22 cellular contexts compared by ENCODE assay signal in genomic region chr2:67374481-67374880, GRCh38. TPM values are rescaled to one million over a fixed set of nuclear protein-coding genes. Genes with fewer than 3 reads are reported as not detected.
A peak's percentile ranks its signal among the peaks of the same experiment; 100 is the strongest.
DNase-seq lines count a peak whose midpoint lies in the region; ATAC-seq, FAIRE-seq and TF ChIP-seq lines count a peak whose summit lies in the region.
"Had no signal": no experiment of that assay in that cellular context is flagged by ENCODE, and none has a peak within 500 bp of the region (broad histone marks: within the 10 kb centered on the region; RNA-seq: fewer than 3 reads in every experiment).

No MANE protein-coding gene starts in this region.

- H2AFZ ChIP-seq in ACC112 (ENCODE audit: low read length, unreplicated experiment) = peak overlapping the region; percentile 16

- no peak for DNase-seq in HTR-8/SVneo (ENCODE audit: insufficient read length, low spot score)
- DNase-seq in coronary artery (ENCODE audit: low spot score) = no peak
- DNase-seq in NCI-H2107 treated with DMSO at 0.1 percent for 48 hours (lab: John Stamatoyannopoulos, UW; ENCODE audit: unreplicated experiment) = no peak
- no peak for DNase-seq in NK-92 (lab: John Stamatoyannopoulos, UW; ENCODE audit: unreplicated experiment)
- DNase-seq in A673 (ENCODE audit: low spot score) = no peak
- DNase-seq: activated CD8-positive, alpha-beta T cell treated with anti-CD3 and anti-CD28 coated beads for 36 hours; DMS79 treated with DMSO at 0.1 percent for 48 hours; GOT3; heart left ventricle; islet precursor cell; mesendoderm; NCI-H2029; retina; stimulated activated naive CD8-positive, alpha-beta T cell treated with anti-CD3 and anti-CD28 coated beads, Interleukin-15, Interleukin-2, amounts not matched to agents 100 U/mL and 50 U/mL, for 24 hours had no signal

- no peak overlapping the region for H3K27ac ChIP-seq in ACC112 (ENCODE audit: low read depth, low read length)
- H3K27ac ChIP-seq in coronary artery = no peak overlapping the region
- H3K27ac ChIP-seq in muscle layer of duodenum (ENCODE audit: low read length) = no peak overlapping the region
- H3K27ac ChIP-seq in A673 (ENCODE audit: low read depth, low read length, poor library complexity, severe bottlenecking) = no peak overlapping the region
- H3K27ac ChIP-seq: cardiac muscle cell, esophagus muscularis mucosa, heart left ventricle had no signal

- H3K27me3 ChIP-seq in ACC112 (ENCODE audit: insufficient read depth, low read length) (no peaks in the 10 kb centered on the region), muscle layer of duodenum (ENCODE audit: low read depth, low read length) (no peaks in the 10 kb centered on the region), A673 (replicated peaks; ENCODE audit: insufficient read depth, low read depth, low read length, poor library complexity) (no peaks in the 10 kb centered on the region)
- H3K27me3 ChIP-seq: cardiac muscle cell, esophagus muscularis mucosa, heart left ventricle had no signal

- no peaks in the 10 kb centered on the region; the same call in 1 of the 2 replicates for H3K36me3 ChIP-seq in ACC112 (ENCODE audit: insufficient read depth, low read length)
- no peaks in the 10 kb centered on the region for H3K36me3 ChIP-seq in muscle layer of duodenum (ENCODE audit: control insufficient read depth in 1 of 2, insufficient read depth in 2 of 2, low read length in 2 of 2)
- no peaks in the 10 kb centered on the region for H3K36me3 ChIP-seq in A673 (ENCODE audit: insufficient read depth, low read length, poor library complexity, severe bottlenecking)
- H3K36me3 ChIP-seq: cardiac muscle cell, esophagus muscularis mucosa, heart left ventricle had no signal

- TF ChIP-seq CTCF in coronary artery (IDR thresholded peaks at IDR 0.05) (no peak), A673 (conservative IDR thresholded peaks at IDR 0.05; ENCODE audit: low read depth, low read length) (no peak)

- POLR2A ChIA-PET in A673 (lab: Charles Lee; ENCODE audit: low non-redundant PET) = no interaction called here

- H3K9me3 ChIP-seq in muscle layer of duodenum (ENCODE audit: control insufficient read depth in 1 of 2, low read length in 2 of 2) = no peaks in the 10 kb centered on the region
- no peaks in the 10 kb centered on the region for H3K9me3 ChIP-seq in A673 (ENCODE audit: low read depth, low read length, poor library complexity, severe bottlenecking)

- CTCF ChIA-PET in A673 (lab: Charles Lee) = no interaction called here

- intact Hi-C loops in A673 (cut with micrococcal nuclease; ENCODE audit: unreplicated experiment) = no loop called here

- peak; percentile 70 for FAIRE-seq in HTR-8/SVneo (lab: Jason Lieb, UNC)
- FAIRE-seq: K562 had no signal

- no peaks in the 10 kb centered on the region for H3K79me2 ChIP-seq in ACC112 (ENCODE audit: control insufficient read depth, insufficient read depth, low read length, unreplicated experiment)

- peak overlapping the region; percentile 42 for H3K4me3 ChIP-seq in ACC112 (ENCODE audit: low read depth, low read length)
- peak overlapping the region; percentile 42 for H3K4me3 ChIP-seq in coronary artery
- H3K4me3 ChIP-seq in muscle layer of duodenum (ENCODE audit: low read depth in 1 of 2, low read length in 2 of 2) = peak overlapping the region; percentile 2 to 32
- H3K4me3 ChIP-seq in A673 (ENCODE audit: low read depth, low read length, poor library complexity, severe bottlenecking) = no peak overlapping the region
- H3K4me3 ChIP-seq: cardiac muscle cell, K562 had no signal

- H3K4me1 ChIP-seq in ACC112 (ENCODE audit: control insufficient read depth, insufficient read depth, low read length, unreplicated experiment) = no peaks in the 10 kb centered on the region
- H3K4me1 ChIP-seq in muscle layer of duodenum (ENCODE audit: control insufficient read depth in 1 of 2, insufficient read depth in 2 of 2, low read length in 2 of 2) = no peaks in the 10 kb centered on the region
- no peaks in the 10 kb centered on the region for H3K4me1 ChIP-seq in A673 (ENCODE audit: insufficient read depth, low read length, poor library complexity, severe bottlenecking)
- H3K4me1 ChIP-seq: esophagus muscularis mucosa, heart left ventricle had no signal

- no peak for ATAC-seq in GM18868 (IDR thresholded peaks at IDR 0.05; ENCODE audit: unreplicated experiment)
- ATAC-seq: activated CD8-positive, alpha-beta T cell treated with anti-CD3 and anti-CD28 coated beads for 36 hours; heart left ventricle; K562; Right ventricle myocardium inferior; stimulated activated naive CD8-positive, alpha-beta T cell treated with anti-CD3 and anti-CD28 coated beads, Interleukin-15, Interleukin-2, amounts not matched to agents 100 U/mL and 50 U/mL, for 24 hours; WTC11 had no signal

- BruUV-seq in A673 (replicated peaks; lab: Mats Ljungman, UMichigan) = no TSS peak

RNA-seq across cellular contexts. Expression of gene ETAA1, which starts 22.7 kb away (rescaled TPM):
- 17.2 and 18.9 TPM in 2 replicates for total RNA-seq in A673 (2021)
